In the genomic region with DNA sequence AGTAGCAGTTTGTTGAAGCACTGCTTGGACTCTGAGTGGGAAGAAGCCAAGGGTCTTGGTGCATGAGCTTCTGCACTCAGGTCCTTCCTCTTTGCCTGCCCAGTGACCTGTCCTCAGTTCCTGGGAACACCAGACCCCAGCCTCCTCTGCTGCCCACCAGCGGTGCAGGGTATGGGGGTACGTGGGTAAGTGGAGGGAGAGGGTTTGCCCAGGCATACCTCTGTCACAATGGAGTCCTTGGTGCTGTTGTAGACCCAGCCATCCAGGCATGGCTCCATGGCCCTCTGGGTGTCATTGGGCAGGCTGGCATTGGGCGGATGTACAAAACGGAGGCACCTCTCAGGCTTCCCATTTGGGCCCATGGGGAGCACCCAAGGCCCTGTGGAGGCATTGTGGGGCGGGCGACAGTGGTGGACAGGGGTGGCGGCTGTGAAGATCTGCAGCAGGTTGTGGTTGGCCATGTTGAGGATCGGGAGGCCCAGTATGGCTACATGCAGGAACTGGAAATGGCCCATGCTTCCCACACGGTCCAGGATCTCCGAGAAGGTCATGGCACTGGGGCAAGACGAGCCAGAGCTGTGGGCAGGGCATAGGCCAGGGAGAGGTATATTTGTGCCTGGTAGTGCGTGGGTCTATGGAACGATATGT, we compare ENCODE assay signal across 22 cellular contexts. TPM values are rescaled to one million over a fixed set of nuclear protein-coding genes. Genes with fewer than 3 reads are reported as not detected.
A peak's percentile ranks its signal among the peaks of the same experiment; 100 is the strongest.
DNase-seq lines count a peak whose midpoint lies in the region; ATAC-seq, FAIRE-seq and TF ChIP-seq lines count a peak whose summit lies in the region.
"Had no signal": no experiment of that assay in that cellular context is flagged by ENCODE, and none has a peak within 500 bp of the region (broad histone marks: within the 10 kb centered on the region; RNA-seq: fewer than 3 reads in every experiment).

No MANE protein-coding gene starts in this region.

- H3K14ac ChIP-seq in H1 (ENCODE audit: insufficient read length) (no peak overlapping the region), neuronal stem cell (ENCODE audit: low read length) (peak overlapping the region; percentile 91)

- no peak overlapping the region for H3K4me2 ChIP-seq in H1 (ENCODE audit: insufficient read depth in 1 of 2, low read depth in 2 of 2, low read length in 2 of 2)
- H3K4me2 ChIP-seq in neuronal stem cell (ENCODE audit: insufficient read depth, low read length, poor library complexity, severe bottlenecking): no peak overlapping the region

- H2BK15ac ChIP-seq in H1 (ENCODE audit: low read length) (peak overlapping the region; percentile 84), neuronal stem cell (ENCODE audit: low read length) (peak overlapping the region; percentile 34)

- H2BK120ac ChIP-seq in H1 (replicated peaks; ENCODE audit: low read depth, low read length): no peak overlapping the region
- H2BK120ac ChIP-seq in neuronal stem cell (ENCODE audit: low read depth, low read length): no peak overlapping the region

- no peak overlapping the region for H3K4me3 ChIP-seq in H1 (ENCODE audit: extremely low read depth in 1 of 4, insufficient read depth in 2 of 4, low read depth in 3 of 4, low read length in 4 of 4)
- no peak overlapping the region for H3K4me3 ChIP-seq in neuronal stem cell (ENCODE audit: low read length in 2 of 2)
- H3K4me3 ChIP-seq: GM23248 had no signal

- 0 out of 2 replicates have a peak overlapping the region, but pooled peaks have one; percentile 1 for H3K18ac ChIP-seq in H1 (ENCODE audit: extremely low read depth, low read length)
- H3K18ac ChIP-seq in neuronal stem cell (ENCODE audit: low read length): peak overlapping the region; percentile 75

- no peaks in the 10 kb centered on the region for H3K9me3 ChIP-seq in H1 (ENCODE audit: insufficient read depth in 2 of 2, low read depth in 1 of 2, low read length in 1 of 2)
- H3K9me3 ChIP-seq in neuronal stem cell (replicated peaks in 1 of 2; ENCODE audit: control insufficient read depth in 2 of 2, insufficient read depth in 1 of 2, low read depth in 1 of 2, low read length in 2 of 2): peaks cover 0 to 2% of the 10 kb centered on the region in 2 donors

- no peak overlapping the region for H4K5ac ChIP-seq in H1 (ENCODE audit: insufficient read length, low read depth, low read length)

- H3K23ac ChIP-seq in H1 (ENCODE audit: insufficient read length) (no peak overlapping the region), neuronal stem cell (ENCODE audit: low read depth, low read length, poor library complexity) (no peak overlapping the region)

- POLR2A ChIA-PET in H1 (lab: Charles Lee; ENCODE audit: partially characterized antibody): interaction anchor here (1.3 to 1.5 kb wide), 2 partner anchors 9 to 173 kb away, joined by 4 read pairs; no protein-coding TSS in a partner anchor

- H3K79me1 ChIP-seq in H1 (ENCODE audit: low read depth, low read length) (no peaks in the 10 kb centered on the region; the same call in 1 of the 2 replicates), neuronal stem cell (ENCODE audit: low read depth, low read length) (peaks cover 2% of the 10 kb centered on the region)

- no peak for FAIRE-seq in H1 (lab: Jason Lieb, UNC)
- FAIRE-seq: GM12892 had no signal

- no peaks in the 10 kb centered on the region for H3K36me3 ChIP-seq in H1 (ENCODE audit: control insufficient read depth in 2 of 4, insufficient read depth in 4 of 4, low read length in 3 of 4)
- no peaks in the 10 kb centered on the region for H3K36me3 ChIP-seq in neuronal stem cell (replicated peaks in 1 of 2; ENCODE audit: control insufficient read depth in 2 of 2, insufficient read depth in 2 of 2, low read length in 2 of 2)

- TF ChIP-seq RAD21 in H1 (IDR thresholded peaks at IDR 0.05 in 1 of 2, conservative IDR thresholded peaks at IDR 0.05 in 1 of 2; ENCODE audit: low read depth in 2 of 2, low read length in 2 of 2): no peak

- H3K56ac ChIP-seq in H1 (replicated peaks; ENCODE audit: insufficient read length, low read depth, low read length): no peak overlapping the region

- no peak for TF ChIP-seq CTCF in H1 (IDR thresholded peaks at IDR 0.05; ENCODE audit: control extremely low read depth in 1 of 3, insufficient read depth in 1 of 3, low read depth in 1 of 3, low read length in 3 of 3)

- H3K79me2 ChIP-seq in H1 (ENCODE audit: control insufficient read depth in 1 of 2, insufficient read depth in 2 of 2, low read length in 2 of 2): no peaks in the 10 kb centered on the region

- H4K8ac ChIP-seq in H1 (ENCODE audit: extremely low read depth, insufficient read depth, low read length): no peak overlapping the region
- H4K8ac ChIP-seq in neuronal stem cell (ENCODE audit: low read depth, low read length): no peak overlapping the region

- WGBS in H1 (ENCODE audit: extremely low coverage in 1 of 2, insufficient coverage in 1 of 2, insufficient read length in 1 of 2, insufficient replicate concordance in 2 of 2, low coverage in 1 of 2, low lambda C conversion rate in 2 of 2, missing lambda C conversion rate in 1 of 2), 2 experiments: 89% methylated on average over 13 of the region's 13 CpGs; no CpG with 5 or more reads in 1 of the 2 experiments
- WGBS in neuronal stem cell (ENCODE audit: extremely low coverage in 2 of 2, insufficient read length in 2 of 2, insufficient replicate concordance in 1 of 2), 2 donors: no CpG with 5 or more reads among the region's 13 CpGs

- DNase-seq in H1 (ENCODE audit: low read depth in 1 of 2, low spot score in 2 of 2) (no peak), neuronal stem cell (ENCODE audit: low spot score) (no peak), SKM-1 (lab: John Stamatoyannopoulos, UW; ENCODE audit: unreplicated experiment) (no peak), left cardiac atrium (no peak)
- no peak for DNase-seq in stimulated activated CD4-positive, alpha-beta T cell treated with anti-CD3 and anti-CD28 coated beads, Interleukin-1b, Interleukin-23, amount 100 ng/mL, for 48 hours
- DNase-seq: C1 segment of cervical spinal cord; Calu3; CD4-positive, alpha-beta memory T cell; COR-L47; DMS53; DMS79 treated with DMSO at 0.1 percent for 48 hours; GM23248; H9 had no signal

- H3K4ac ChIP-seq in H1 (replicated peaks; ENCODE audit: insufficient read length, low read depth, low read length): no peak overlapping the region
- no peak overlapping the region for H3K4ac ChIP-seq in neuronal stem cell (ENCODE audit: low read length)

- H2BK5ac ChIP-seq in H1 (ENCODE audit: low read depth, low read length) (0 out of 2 replicates have a peak overlapping the region, but pooled peaks have one; percentile 20), neuronal stem cell (ENCODE audit: low read length) (no peak overlapping the region)

- intact Hi-C loops in left cardiac atrium (cut with DNase I): no loop called here

- no peaks in the 10 kb centered on the region for H4K20me1 ChIP-seq in H1 (replicated peaks in 1 of 2; ENCODE audit: control insufficient read depth in 1 of 2, insufficient read depth in 2 of 2, low read length in 2 of 2)

- H2AFZ ChIP-seq in H1 (ENCODE audit: low read length) (no peak overlapping the region), neuronal stem cell (ENCODE audit: low read length) (no peak overlapping the region)
- H2AFZ ChIP-seq: GM23248 had no signal

- H2BK12ac ChIP-seq in H1 (ENCODE audit: low read depth, low read length) (peak overlapping the region; percentile 40; the same call in 1 of the 2 replicates), neuronal stem cell (ENCODE audit: low read length) (no peak overlapping the region)

- H2BK20ac ChIP-seq in H1 (ENCODE audit: low read length): peak overlapping the region; percentile 66

- H4K91ac ChIP-seq in H1 (replicated peaks; ENCODE audit: insufficient read length, low read length) (no peak overlapping the region), neuronal stem cell (ENCODE audit: low read depth, low read length, poor library complexity) (no peak overlapping the region)

- H3K4me1 ChIP-seq in H1 (replicated peaks in 1 of 4; ENCODE audit: control insufficient read depth in 3 of 4, insufficient read depth in 4 of 4, low read length in 3 of 4): peaks cover 0 to 12% (median 8%) of the 10 kb centered on the region in 4 experiments; a peak in 5 of 7 replicates
- peaks cover 0 to 23% of the 10 kb centered on the region in 2 donors for H3K4me1 ChIP-seq in neuronal stem cell (ENCODE audit: control insufficient read depth in 2 of 2, insufficient read depth in 1 of 2, low read depth in 1 of 2, low read length in 2 of 2)

- H3K27ac ChIP-seq in H1 (ENCODE audit: low read depth, low read length) (0 out of 2 replicates have a peak overlapping the region, but pooled peaks have one; percentile 2), layer of hippocampus (ENCODE audit: low read depth, low read length) (peak overlapping the region; percentile 4), neuronal stem cell (replicated peaks; ENCODE audit: low read length) (no peak overlapping the region)
- H3K27ac ChIP-seq: GM23248 had no signal

- H2AK5ac ChIP-seq in H1 (ENCODE audit: low read depth, low read length) (peak overlapping the region; percentile 57; the same call in 1 of the 2 replicates), neuronal stem cell (ENCODE audit: low read depth, low read length) (peak overlapping the region; percentile 66)

- CTCF ChIA-PET in H1 (lab: Charles Lee; ENCODE audit: partially characterized antibody): interaction anchor here (0.6 to 10.2 kb wide), 10 partner anchors 9 to 122 kb away, joined by 3 to 90 read pairs (median 4); no protein-coding TSS in a partner anchor

- no peak for TF ChIP-seq POLR2A in H1 (IDR thresholded peaks at IDR 0.05; ENCODE audit: control extremely low read depth in 1 of 2, low read depth in 2 of 2, low read length in 2 of 2)

- no peak for ATAC-seq in left cardiac atrium
- ATAC-seq: HCT116 had no signal

- H3K23me2 ChIP-seq in H1 (ENCODE audit: low read depth, low read length): no peaks in the 10 kb centered on the region; the same call in 1 of the 2 replicates

- H3K27me3 ChIP-seq in H1 (replicated peaks in 1 of 4; ENCODE audit: control insufficient read depth in 3 of 4, extremely low read depth in 1 of 4, insufficient read depth in 3 of 4, low read length in 3 of 4): no peaks in the 10 kb centered on the region
- H3K27me3 ChIP-seq in layer of hippocampus (ENCODE audit: control insufficient read depth, insufficient read depth, low read length): no peaks in the 10 kb centered on the region
- H3K27me3 ChIP-seq in neuronal stem cell (ENCODE audit: control insufficient read depth in 3 of 3, insufficient read depth in 3 of 3, low read depth in 1 of 3, low read length in 3 of 3): peaks cover 0 to 7% (median 3%) of the 10 kb centered on the region in 3 experiments

- no peak overlapping the region for H3K9ac ChIP-seq in H1 (replicated peaks in 1 of 4; ENCODE audit: extremely low read depth in 1 of 4, low read depth in 3 of 4, low read length in 3 of 4)
- H3K9ac ChIP-seq in neuronal stem cell (ENCODE audit: low read depth, low read length, poor library complexity): no peak overlapping the region
- H3K9ac ChIP-seq: GM23248 had no signal

- no peak for TF ChIP-seq EP300 in H1 (IDR thresholded peaks at IDR 0.05; ENCODE audit: borderline replicate concordance in 1 of 2, low read depth in 2 of 2, low read length in 2 of 2)

RNA-seq across cellular contexts. Expression of a gene that starts 1.1 kb away (rescaled TPM):
- not detected in 2 replicates for total RNA-seq in H1 (2021; fragmentation: NEBNext Ultra II Directional; extraction: Animal tissue kit (Norgen Biotek cat#: 25700))
- polyA plus RNA-seq in H1 (2011; rRNA removed): not detected in 2 replicates
- not detected for polyA plus RNA-seq in H1 (2011; cell fraction: cytosol; rRNA removed)
- polyA plus RNA-seq in H1 (2011; cell fraction: nucleus; rRNA removed): not detected
- polyA plus RNA-seq in H1 (2012, experiment 1 of 2): not detected in 4 replicates
- not detected for polyA plus RNA-seq in H1 (2012, experiment 2 of 2)
- not detected for polyA plus RNA-seq in H1 (2013, experiment 1 of 2)
- polyA plus RNA-seq in H1 (2013, experiment 2 of 2): not detected
- polyA minus RNA-seq in H1 (2011; rRNA and poly(A)+ RNA removed): not detected in 2 replicates
- polyA minus RNA-seq in H1 (2011; cell fraction: cytosol; rRNA and poly(A)+ RNA removed): not detected
- not detected for polyA minus RNA-seq in H1 (2011; cell fraction: nucleus; rRNA and poly(A)+ RNA removed)
- polyA plus RNA-seq in neuronal stem cell (2013, experiment 1 of 2): not detected
- polyA plus RNA-seq in neuronal stem cell (2013, experiment 2 of 2): not detected
- total RNA-seq in left cardiac atrium: not detected
- total RNA-seq: A172; A673; Calu3; CD4-positive, alpha-beta memory T cell; Daoy; G401; GM23248; H4; H9 had no signal
- polyA plus RNA-seq: BJ; CD4-positive, alpha-beta memory T cell; GM23248 had no signal

RNA-seq across cellular contexts. Expression of a gene that starts 29.8 kb away (rescaled TPM):
- total RNA-seq in H1 (2021; fragmentation: NEBNext Ultra II Directional; extraction: Animal tissue kit (Norgen Biotek cat#: 25700)): not detected in 2 replicates
- polyA plus RNA-seq in H1 (2011; rRNA removed): not detected in 2 replicates
- polyA plus RNA-seq in H1 (2011; cell fraction: cytosol; rRNA removed): not detected
- polyA plus RNA-seq in H1 (2011; cell fraction: nucleus; rRNA removed): not detected
- not detected in 4 replicates for polyA plus RNA-seq in H1 (2012, experiment 1 of 2)
- polyA plus RNA-seq in H1 (2012, experiment 2 of 2): not detected
- not detected for polyA plus RNA-seq in H1 (2013, experiment 1 of 2)
- not detected for polyA plus RNA-seq in H1 (2013, experiment 2 of 2)
- polyA minus RNA-seq in H1 (2011; rRNA and poly(A)+ RNA removed): not detected in 2 replicates
- not detected for polyA minus RNA-seq in H1 (2011; cell fraction: cytosol; rRNA and poly(A)+ RNA removed)
- not detected for polyA minus RNA-seq in H1 (2011; cell fraction: nucleus; rRNA and poly(A)+ RNA removed)
- polyA plus RNA-seq in neuronal stem cell (2013, experiment 1 of 2): not detected
- not detected for polyA plus RNA-seq in neuronal stem cell (2013, experiment 2 of 2)
- total RNA-seq in left cardiac atrium: not detected
- total RNA-seq: A172; A673; Calu3; CD4-positive, alpha-beta memory T cell; Daoy; G401; GM23248; H4; H9 had no signal
- polyA plus RNA-seq: BJ; CD4-positive, alpha-beta memory T cell; GM23248 had no signal
